Comparison of ENCODE assay signal across 8 cellular contexts in genomic region chr15:94324117-94324826, GRCh38.
A peak's percentile ranks its signal among the peaks of the same experiment; 100 is the strongest.
DNase-seq lines count a peak whose midpoint lies in the region; ATAC-seq and TF ChIP-seq lines count a peak whose summit lies in the region.

No MANE protein-coding gene starts in this region.

- no peak for TF ChIP-seq POLR2A in uterus (IDR thresholded peaks at IDR 0.05)

- peak; percentile 88 for ATAC-seq in GM21528 (IDR thresholded peaks at IDR 0.05; ENCODE audit: low FRiP score, unreplicated experiment)

- H3K4me3 ChIP-seq in foreskin fibroblast (ENCODE audit: low read depth in 1 of 2, low read length in 2 of 2) (no peak overlapping the region), uterus (no peak overlapping the region)

- no peaks in the 10 kb centered on the region for H3K36me3 ChIP-seq in uterus

- no peak overlapping the region for H3K27ac Mint-ChIP-seq in osteocyte (ENCODE audit: unreplicated experiment)

- H3K4me3 Mint-ChIP-seq in osteocyte (ENCODE audit: unreplicated experiment), result peak overlapping the region; percentile 45

- H3K9me3 ChIP-seq in uterus, result no peaks in the 10 kb centered on the region

- no peaks in the 10 kb centered on the region for H3K27me3 Mint-ChIP-seq in osteocyte (ENCODE audit: unreplicated experiment)

- intact Hi-C loops in uterus (cut with DNase I; ENCODE audit: low total_unique reads), result no loop called here

- no peaks in the 10 kb centered on the region for H3K9me3 Mint-ChIP-seq in osteocyte (ENCODE audit: unreplicated experiment)

- TF ChIP-seq CTCF in foreskin fibroblast (IDR thresholded peaks at IDR 0.05; ENCODE audit: low read depth, low read length), result peak; percentile 88
- TF ChIP-seq CTCF in osteocyte (IDR thresholded peaks at IDR 0.05), result peak; percentile 90
- peak; percentile 85 to 89 (median 86) for TF ChIP-seq CTCF in uterus (IDR thresholded peaks at IDR 0.05)

- H3K27ac ChIP-seq in uterus, result no peak overlapping the region

- H3K27me3 ChIP-seq in uterus, result no peaks in the 10 kb centered on the region

- H3K4me1 ChIP-seq in uterus, result no peaks in the 10 kb centered on the region

- no peaks in the 10 kb centered on the region for H3K36me3 Mint-ChIP-seq in osteocyte (ENCODE audit: unreplicated experiment)

- DNase-seq in Daoy (ENCODE audit: low read depth) (peak; percentile 64), HuH-7.5 (ENCODE audit: low spot score) (peak; percentile 23), OCI-M2 (lab: John Stamatoyannopoulos, UW; ENCODE audit: unreplicated experiment) (peak; percentile 50), activated T-helper 1 cell treated with Interleukin-2 at 50 U/mL for 16 hours (ENCODE audit: low read depth) (peak; percentile 11), foreskin fibroblast (peak; percentile 10 to 68), osteocyte (ENCODE audit: extremely low spot score, unreplicated experiment) (no peak), uterus (peak; percentile 37 to 50)

- peaks cover 2% of the 10 kb centered on the region for H3K4me1 Mint-ChIP-seq in osteocyte (ENCODE audit: unreplicated experiment)
